ENCODE assay signal across 13 cellular contexts in genomic region chr7:116843373-116843772, GRCh38. TPM values are rescaled to one million over a fixed set of nuclear protein-coding genes. Genes with fewer than 3 reads are reported as not detected.
A peak's percentile ranks its signal among the peaks of the same experiment; 100 is the strongest.
DNase-seq lines count a peak whose midpoint lies in the region; ATAC-seq, FAIRE-seq and TF ChIP-seq lines count a peak whose summit lies in the region.
"Had no signal": no experiment of that assay in that cellular context is flagged by ENCODE, and none has a peak within 500 bp of the region (broad histone marks: within the 10 kb centered on the region; RNA-seq: fewer than 3 reads in every experiment).

No MANE protein-coding gene starts in this region.

- H3K27me3 Mint-ChIP-seq in nephron (ENCODE audit: low read depth) (peaks cover 5% of the 10 kb centered on the region), nephron progenitor cell (ENCODE audit: low read depth, poor library complexity) (peaks cover 9% of the 10 kb centered on the region)

- H3K36me3 Mint-ChIP-seq in nephron (ENCODE audit: low read depth) (no peaks in the 10 kb centered on the region), nephron progenitor cell (ENCODE audit: low read depth) (no peaks in the 10 kb centered on the region)

- H3K36me3 ChIP-seq in K562 (ENCODE audit: control insufficient read depth, insufficient read depth, low read length): no peaks in the 10 kb centered on the region
- H3K36me3 ChIP-seq: adrenal gland, sigmoid colon, WERI-Rb-1 had no signal

- H3K9me1 ChIP-seq in K562 (ENCODE audit: control insufficient read depth, insufficient read depth, low read length): no peaks in the 10 kb centered on the region

- H3K4me1 Mint-ChIP-seq in nephron (peaks cover 6% of the 10 kb centered on the region), nephron progenitor cell (no peaks in the 10 kb centered on the region)

- no peak for TF ChIP-seq CTCF in K562 (IDR thresholded peaks at IDR 0.05 in 2 of 3, conservative IDR thresholded peaks at IDR 0.05 in 1 of 3; ENCODE audit: insufficient read depth in 2 of 3, low read depth in 1 of 3, low read length in 3 of 3)
- TF ChIP-seq CTCF in nephron (IDR thresholded peaks at IDR 0.05; ENCODE audit: unreplicated experiment in 3 of 3): no peak
- no peak for TF ChIP-seq CTCF in nephron progenitor cell (IDR thresholded peaks at IDR 0.05)

- H4K20me1 ChIP-seq in K562 (replicated peaks; ENCODE audit: control insufficient read depth, insufficient read depth, low read length): no peaks in the 10 kb centered on the region

- intact Hi-C loops in K562 (cut with micrococcal nuclease): no loop called here

- ATAC-seq in GM18867 (IDR thresholded peaks at IDR 0.05; ENCODE audit: unreplicated experiment): peak; percentile 41
- peak; percentile 65 for ATAC-seq in K562

- peak overlapping the region; percentile 50 for H3K4me2 ChIP-seq in K562 (ENCODE audit: insufficient read depth, low read length)

- peak overlapping the region in 2 of 3 experiments; percentile 49 to 76 for H3K27ac Mint-ChIP-seq in nephron
- H3K27ac Mint-ChIP-seq in nephron progenitor cell: no peak overlapping the region

- no peak overlapping the region; the same call in 1 of the 2 replicates for H3K4me3 ChIP-seq in K562
- H3K4me3 ChIP-seq: sigmoid colon had no signal

- H3K9me3 ChIP-seq in K562 (replicated peaks; ENCODE audit: control insufficient read depth, insufficient read depth, low read depth, low read length): no peaks in the 10 kb centered on the region
- H3K9me3 ChIP-seq: adrenal gland, sigmoid colon had no signal

- BruUV-seq in K562 (replicated peaks; lab: Mats Ljungman, UMichigan): no TSS peak

- FAIRE-seq in K562 (lab: Jason Lieb, UNC): no peak

- H3K9me3 Mint-ChIP-seq in nephron (no peaks in the 10 kb centered on the region), nephron progenitor cell (no peaks in the 10 kb centered on the region)
- H3K9me3 Mint-ChIP-seq: CD8-positive, alpha-beta memory T cell had no signal

- POLR2A ChIA-PET in K562 (lab: Yijun Ruan, JAX): interaction anchor here (0.8 to 1.8 kb wide), 2 partner anchors 9 to 11 kb away, joined by 5 to 6 read pairs; no protein-coding TSS in a partner anchor

- H3K4me1 ChIP-seq in K562 (replicated peaks in 1 of 2; ENCODE audit: control insufficient read depth in 2 of 2, insufficient read depth in 2 of 2, low read length in 2 of 2): peaks cover 0 to 12% of the 10 kb centered on the region in 2 experiments; a peak in 2 of 5 replicates
- H3K4me1 ChIP-seq: adrenal gland, sigmoid colon had no signal

- no peak overlapping the region for H3K9ac ChIP-seq in K562 (ENCODE audit: insufficient read depth in 1 of 2, low read depth in 2 of 2, low read length in 2 of 2)

- H3K27ac ChIP-seq in K562 (ENCODE audit: extremely low read depth, low read depth, low read length): no peak overlapping the region
- H3K27ac ChIP-seq: adrenal gland, sigmoid colon, WERI-Rb-1 had no signal

- CTCF ChIA-PET in K562 (lab: Yijun Ruan, JAX; ENCODE audit: low intra/inter-chr PET ratio): interaction anchor here (0.6 kb wide), 1 partner anchor 220 kb away, joined by 3 read pairs; no protein-coding TSS in a partner anchor

- no peak for TF ChIP-seq EP300 in K562 (IDR thresholded peaks at IDR 0.05; ENCODE audit: low read length)

- 0% methylated on average over 4 of the region's 4 CpGs for WGBS in K562 (ENCODE audit: insufficient coverage, low coverage, missing lambda C conversion rate)

- H2AFZ ChIP-seq in K562 (ENCODE audit: low read depth, low read length): peak overlapping the region; percentile 35

- DNase-seq in NOMO-1 (lab: John Stamatoyannopoulos, UW; ENCODE audit: unreplicated experiment in 2 of 2): peak; percentile 24 to 76
- DNase-seq in K562 (ENCODE audit: extremely low read depth in 1 of 4, low spot score in 3 of 4): peak in 1 of 4 experiments; percentile 29
- no peak for DNase-seq in NCI-H1092 (lab: John Stamatoyannopoulos, UW)
- no peak for DNase-seq in islet precursor cell
- no peak for DNase-seq in nephron progenitor cell
- no peak for DNase-seq in NCI-H1092 treated with DMSO at 0.1 percent for 48 hours (lab: John Stamatoyannopoulos, UW)
- DNase-seq: CD8-positive, alpha-beta memory T cell; dermis blood vessel endothelial cell; sigmoid colon; WERI-Rb-1 had no signal

- H3K4me3 Mint-ChIP-seq in nephron (peak overlapping the region in 1 of 3 experiments; percentile 46), nephron progenitor cell (no peak overlapping the region)

- TF ChIP-seq RAD21 in K562 (CRISPR knock-in tag; conservative IDR thresholded peaks at IDR 0.05 in 1 of 2, IDR thresholded peaks at IDR 0.05 in 1 of 2): no peak

- peaks cover 7 to 16% of the 10 kb centered on the region in 2 experiments for H3K27me3 ChIP-seq in K562 (ENCODE audit: control insufficient read depth in 2 of 2, insufficient read depth in 2 of 2, low read length in 2 of 2)
- H3K27me3 ChIP-seq: adrenal gland, sigmoid colon had no signal

- TF ChIP-seq POLR2A in K562 (conservative IDR thresholded peaks at IDR 0.05): no peak

- in situ Hi-C loops in K562 (cut with MboI): no loop called here

- no peaks in the 10 kb centered on the region for H3K79me2 ChIP-seq in K562 (ENCODE audit: control insufficient read depth, insufficient read depth, low read length)

TF ChIP-seq in K562, 482 proteins besides CTCF, POLR2A, EP300 and RAD21 (continues in another document):
- TF ChIP-seq TRIM28 (IDR thresholded peaks at IDR 0.05) (no peak), FOXJ2 (tag; IDR thresholded peaks at IDR 0.05) (no peak), NFE2 (IDR thresholded peaks at IDR 0.05; ENCODE audit: low read depth) (no peak), CSDE1 (IDR thresholded peaks at IDR 0.05) (no peak)

RNA-seq across cellular contexts. Expression of gene CAPZA2, which starts 19.0 kb away (rescaled TPM):
- 58.2 and 174 TPM in 2 replicates for total RNA-seq in K562 (2011; cell fraction: chromatin; rRNA removed; ENCODE audit: low replicate concordance)
- 23.0 and 40.7 TPM in 2 replicates for total RNA-seq in K562 (2011; cell fraction: nucleolus; rRNA removed)
- 108 and 223 TPM in 2 replicates for total RNA-seq in K562 (2011; cell fraction: nucleoplasm; rRNA removed)
- total RNA-seq in K562 (2014; rRNA removed): 61.4 and 67.0 TPM in 2 replicates
- 181 and 229 TPM in 2 replicates for total RNA-seq in K562 (2014; rRNA removed; fragmentation: Illumina TruSeq; extraction: Trizol)
- total RNA-seq in K562 (2015; rRNA removed; fragmentation: Illumina TruSeq; extraction: Trizol): 136 and 157 TPM in 2 replicates
- total RNA-seq in K562 (2021): 176 and 192 TPM in 2 replicates
- 103 and 186 TPM in 2 replicates for polyA plus RNA-seq in K562 (2011; rRNA removed)
- polyA plus RNA-seq in K562 (2011; cell fraction: cytosol; rRNA removed): 14.9 and 28.2 TPM in 2 replicates
- polyA plus RNA-seq in K562 (2011; cell fraction: nucleus; rRNA removed): 25.5 and 44.4 TPM in 2 replicates
- 85.9 and 97.2 TPM in 2 replicates for polyA plus RNA-seq in K562 (2012)
- polyA plus RNA-seq in K562 (2014; fragmentation: Illumina TruSeq; extraction: Trizol): 149 and 156 TPM in 2 replicates
- 100 to 1,000 TPM; 352 to 524 TPM for polyA plus RNA-seq in K562 (2014; fragmentation: Nextera tagmentation; extraction: Ambion mirVana)
- polyA plus RNA-seq in K562 (2014; rRNA removed): 93.3 and 121 TPM in 2 replicates
- polyA minus RNA-seq in K562 (2011; rRNA and poly(A)+ RNA removed): 174 and 178 TPM in 2 replicates
- polyA minus RNA-seq in K562 (2011; cell fraction: cytosol; rRNA and poly(A)+ RNA removed): 46.7 and 58.6 TPM in 2 replicates
- polyA minus RNA-seq in K562 (2011; cell fraction: nucleus; rRNA and poly(A)+ RNA removed): 55.1 and 81.4 TPM in 2 replicates

Comparison
In these comparisons a context has a peak if more than half of its experiments do, and no peak if none do; other contexts are left out.
1. DNase-seq: peak in NOMO-1 (2 of 2); none in NCI-H1092 (single experiment), islet precursor cell (single experiment), nephron progenitor cell (single experiment) and NCI-H1092 treated with DMSO at 0.1 percent for 48 hours (single experiment).